8 cellular contexts compared by ENCODE assay signal in the genomic region with DNA sequence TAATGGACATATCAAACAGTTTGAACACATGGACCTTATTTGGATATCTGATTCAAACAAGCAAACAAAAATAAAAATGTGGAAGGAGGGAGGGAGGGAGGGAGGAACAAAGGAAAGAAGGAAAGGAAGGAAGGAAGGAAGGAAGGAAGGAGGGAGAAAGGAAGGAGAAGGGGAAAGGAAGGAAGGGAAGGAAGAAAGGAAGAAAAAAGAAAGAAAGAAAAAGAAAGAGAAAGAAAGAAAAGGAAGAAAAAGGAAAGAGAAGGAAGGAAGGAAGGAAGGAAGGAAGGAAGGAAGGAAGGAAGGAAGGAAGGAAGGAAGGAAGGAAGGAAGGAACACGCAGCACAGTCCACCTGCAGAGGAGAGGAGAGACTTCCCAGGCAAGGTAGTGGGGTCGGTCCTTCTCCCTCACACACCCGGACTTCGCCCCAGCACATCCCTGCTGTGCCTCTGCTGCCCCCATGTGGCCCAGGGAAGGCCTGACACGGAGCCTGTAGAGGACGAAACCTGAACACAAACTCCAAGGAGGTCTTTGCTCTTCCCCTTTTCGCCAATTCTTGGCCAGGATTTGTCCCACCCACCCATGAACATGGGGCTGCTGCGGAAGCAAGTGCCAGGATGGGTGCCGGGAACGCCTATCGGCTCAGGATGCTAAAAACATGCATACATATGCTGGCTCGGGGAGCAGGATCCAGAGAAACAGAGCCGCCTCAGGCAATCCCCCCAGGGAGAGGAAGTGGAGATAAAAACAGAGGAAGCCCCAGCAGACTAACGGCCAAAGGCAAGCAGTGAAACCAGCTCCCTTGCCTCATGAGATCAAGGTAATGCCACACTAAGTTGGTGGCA. TPM values are rescaled to one million over a fixed set of nuclear protein-coding genes. Genes with fewer than 3 reads are reported as not detected.
DNase-seq lines count a peak whose midpoint lies in the region; ATAC-seq and TF ChIP-seq lines count a peak whose summit lies in the region.

No MANE protein-coding gene starts in this region.

- H3K36me3 ChIP-seq in SK-N-MC (ENCODE audit: insufficient read depth, low read length): no peaks in the 10 kb centered on the region; the same call in 1 of the 2 replicates
- H3K36me3 ChIP-seq in tibial artery: peaks cover 56 to 82% (median 58%) of the 10 kb centered on the region in 3 donors

- H3K27me3 Mint-ChIP-seq in activated naive CD4-positive, alpha-beta T cell treated with anti-CD3 and anti-CD28 coated beads for 36 hours (ENCODE audit: low read depth): no peaks in the 10 kb centered on the region

- H3K4me3 ChIP-seq in SK-N-MC: peak overlapping the region; percentile 47
- H3K4me3 ChIP-seq in tibial artery: no peak overlapping the region

- DNase-seq in GF-D8 (lab: John Stamatoyannopoulos, UW) (peak; percentile 74), HCEC 1CT (peak; percentile 61), M059J (ENCODE audit: low read depth) (peak; percentile 74), SK-N-MC (ENCODE audit: low read depth, low spot score) (peak; percentile 83), Right ventricle myocardium inferior (ENCODE audit: missing footprints) (peak; percentile 88), pons (ENCODE audit: low spot score) (peak; percentile 85), tibial artery (peak; percentile 88 to 90)
- peak; percentile 86 for DNase-seq in activated naive CD4-positive, alpha-beta T cell treated with anti-CD3 and anti-CD28 coated beads for 36 hours

- H3K36me3 Mint-ChIP-seq in activated naive CD4-positive, alpha-beta T cell treated with anti-CD3 and anti-CD28 coated beads for 36 hours (ENCODE audit: low read depth): peaks cover 12% of the 10 kb centered on the region

- intact Hi-C loops in activated naive CD4-positive, alpha-beta T cell treated with anti-CD3 and anti-CD28 coated beads for 36 hours (cut with micrococcal nuclease): loop anchor here (1.0 to 10.0 kb wide), 5 partner anchors 83 to 293 kb away; no protein-coding TSS in a partner anchor
- intact Hi-C loops in Right ventricle myocardium inferior (cut with DNase I): loop anchor here (1.0 to 2.0 kb wide), 3 partner anchors 32 to 243 kb away; no protein-coding TSS in a partner anchor
- intact Hi-C loops in tibial artery (cut with DNase I; ENCODE audit: low total_unique reads): loop anchor here (2.0 kb wide), 1 partner anchor 242 kb away; no protein-coding TSS in a partner anchor

- ATAC-seq in Right ventricle myocardium inferior: peak; percentile 93

- no peak overlapping the region for H3K27ac Mint-ChIP-seq in activated naive CD4-positive, alpha-beta T cell treated with anti-CD3 and anti-CD28 coated beads for 36 hours

- H3K4me1 ChIP-seq in tibial artery: peaks cover 0 to 26% (median 14%) of the 10 kb centered on the region in 4 donors

- CTCF ChIA-PET in activated naive CD4-positive, alpha-beta T cell treated with anti-CD3 and anti-CD28 coated beads for 36 hours (lab: Charles Lee): interaction anchor here (0.6 to 9.4 kb wide), 10 partner anchors 9 to 247 kb away, joined by 3 to 283 read pairs (median 4); a partner anchor contains a TSS

- H3K27me3 ChIP-seq in tibial artery: no peaks in the 10 kb centered on the region

- H3K4me1 Mint-ChIP-seq in activated naive CD4-positive, alpha-beta T cell treated with anti-CD3 and anti-CD28 coated beads for 36 hours (ENCODE audit: low read depth): peaks cover 23% of the 10 kb centered on the region

- no peaks in the 10 kb centered on the region for H3K9me3 ChIP-seq in SK-N-MC (ENCODE audit: low read depth, low read length)
- no peaks in the 10 kb centered on the region for H3K9me3 ChIP-seq in tibial artery

- no peaks in the 10 kb centered on the region for H3K9me3 Mint-ChIP-seq in activated naive CD4-positive, alpha-beta T cell treated with anti-CD3 and anti-CD28 coated beads for 36 hours

- TF ChIP-seq CTCF in tibial artery (IDR thresholded peaks at IDR 0.05): peak; percentile 93 to 94

- peak overlapping the region; percentile 58 for H3K9ac ChIP-seq in SK-N-MC (ENCODE audit: insufficient read length)

- H3K27ac ChIP-seq in SK-N-MC: peak overlapping the region; percentile 86
- peak overlapping the region; percentile 8 to 49 for H3K27ac ChIP-seq in tibial artery

- H3K4me3 Mint-ChIP-seq in activated naive CD4-positive, alpha-beta T cell treated with anti-CD3 and anti-CD28 coated beads for 36 hours: no peak overlapping the region

RNA-seq across cellular contexts. Expression of a gene that starts 52.3 kb away (rescaled TPM):
- 0.12 and 1.1 TPM in 2 replicates for total RNA-seq in M059J (2014; rRNA removed; shearing (Covaris generic))
- 1 to 10 TPM; 2.0 to 2.7 TPM for total RNA-seq in activated naive CD4-positive, alpha-beta T cell treated with anti-CD3 and anti-CD28 coated beads for 36 hours
- 1.4 TPM for total RNA-seq in Right ventricle myocardium inferior
